Comparison of ENCODE assay signal across 35 cellular contexts in genomic region chr19:58338336-58338735, GRCh38. TPM values are rescaled to one million over a fixed set of nuclear protein-coding genes. Genes with fewer than 3 reads are reported as not detected.
"Had no signal": no experiment of that assay in that cellular context is flagged by ENCODE, and none has a peak within 500 bp of the region (broad histone marks: within the 10 kb centered on the region; RNA-seq: fewer than 3 reads in every experiment).

No MANE protein-coding gene starts in this region.

- H3K9me3 Mint-ChIP-seq: activated naive CD4-positive, alpha-beta T cell treated with anti-CD3 and anti-CD28 coated beads, Interleukin-2, amount 50 U/mL, for 24 hours; activated naive CD8-positive, alpha-beta T cell treated with anti-CD3 and anti-CD28 coated beads for 36 hours; activated naive CD8-positive, alpha-beta T cell treated with anti-CD3 and anti-CD28 coated beads, Interleukin-2, amount 10 ng/mL, durations not matched to agents 7 days and 5 days; activated naive CD8-positive, alpha-beta T cell treated with anti-CD3 and anti-CD28 coated beads, Interleukin-2, amount 50 U/mL, for 24 hours; activated T-cell treated with anti-CD3 and anti-CD28 coated beads, Interleukin-2, amount 50 U/mL, for 24 hours; activated T-cell treated with anti-CD3 and anti-CD28 coated beads, Interleukin-2, amount 50 U/mL, for 4 hours; activated T-cell treated with anti-CD3 and anti-CD28 coated beads, Interleukin-2, amount 50 U/mL, for 72 hours; activated T-helper 17 cell treated with anti-CD3 and anti-CD28 coated beads, Interleukin-2, amount 50 U/mL, for 72 hours; central memory CD8-positive, alpha-beta T cell had no signal

- H3K4me1 Mint-ChIP-seq: activated naive CD4-positive, alpha-beta T cell treated with anti-CD3 and anti-CD28 coated beads, Interleukin-2, amount 10 ng/mL, durations not matched to agents 7 days and 5 days; activated naive CD4-positive, alpha-beta T cell treated with anti-CD3 and anti-CD28 coated beads, Interleukin-2, amount 50 U/mL, for 24 hours; activated T-helper 17 cell treated with anti-CD3 and anti-CD28 coated beads, Interleukin-2, amount 50 U/mL, for 72 hours had no signal

- H3K27ac Mint-ChIP-seq: activated naive CD4-positive, alpha-beta T cell treated with anti-CD3 and anti-CD28 coated beads for 36 hours; activated naive CD4-positive, alpha-beta T cell treated with anti-CD3 and anti-CD28 coated beads, Interleukin-2, amount 10 ng/mL, durations not matched to agents 7 days and 5 days; activated naive CD4-positive, alpha-beta T cell treated with anti-CD3 and anti-CD28 coated beads, Interleukin-2, amount 50 U/mL, for 24 hours; activated naive CD4-positive, alpha-beta T cell treated with anti-CD3 and anti-CD28 coated beads, Interleukin-2, amount 50 U/mL, for 72 hours; activated naive CD8-positive, alpha-beta T cell; activated naive CD8-positive, alpha-beta T cell treated with anti-CD3 and anti-CD28 coated beads for 36 hours; activated naive CD8-positive, alpha-beta T cell treated with anti-CD3 and anti-CD28 coated beads, Interleukin-2, amount 10 ng/mL, durations not matched to agents 7 days and 5 days; activated naive CD8-positive, alpha-beta T cell treated with anti-CD3 and anti-CD28 coated beads, Interleukin-2, amount 50 U/mL, for 24 hours; activated T-cell treated with anti-CD3 and anti-CD28 coated beads, Interleukin-2, amount 50 U/mL, for 24 hours; activated T-cell treated with anti-CD3 and anti-CD28 coated beads, Interleukin-2, amount 50 U/mL, for 72 hours; activated T-helper 1 cell treated with anti-CD3 and anti-CD28 coated beads, Interleukin-12 subunit alpha, Interleukin-12 subunit beta, Interleukin-2, Interleukin-4 antibody, amounts not matched to agents 30 ng/mL and 10 ng/mL and 1 ng/mL, durations not matched to agents 14 hours and 24 hours and 36 hours; activated T-helper 17 cell treated with anti-CD3 and anti-CD28 coated beads, Interleukin-2, amount 50 U/mL, for 72 hours; activated T-helper 2 cell treated with anti-CD3 and anti-CD28 coated beads, Interferon-gamma antibody, Interleukin-2, Interleukin-4, amounts not matched to agents 10 μg/mL and 5 μg/mL and 100 μg/mL, durations not matched to agents 14 hours and 24 hours and 36 hours; brain had no signal

- H3K27me3 Mint-ChIP-seq: activated naive CD4-positive, alpha-beta T cell treated with anti-CD3 and anti-CD28 coated beads, Interleukin-2, amount 10 ng/mL, durations not matched to agents 7 days and 5 days; activated naive CD4-positive, alpha-beta T cell treated with anti-CD3 and anti-CD28 coated beads, Interleukin-2, amount 50 U/mL, for 24 hours; activated naive CD8-positive, alpha-beta T cell; activated naive CD8-positive, alpha-beta T cell treated with anti-CD3 and anti-CD28 coated beads for 36 hours; activated naive CD8-positive, alpha-beta T cell treated with anti-CD3 and anti-CD28 coated beads, Interleukin-2, amount 10 ng/mL, durations not matched to agents 7 days and 5 days; activated naive CD8-positive, alpha-beta T cell treated with anti-CD3 and anti-CD28 coated beads, Interleukin-2, amount 50 U/mL, for 24 hours; activated T-cell treated with anti-CD3 and anti-CD28 coated beads, Interleukin-2, amount 50 U/mL, for 24 hours; activated T-helper 17 cell treated with anti-CD3 and anti-CD28 coated beads, Interleukin-2, amount 50 U/mL, for 72 hours; central memory CD8-positive, alpha-beta T cell had no signal

- H3K4me3 Mint-ChIP-seq: activated naive CD4-positive, alpha-beta T cell treated with anti-CD3 and anti-CD28 coated beads for 36 hours; activated naive CD4-positive, alpha-beta T cell treated with anti-CD3 and anti-CD28 coated beads, Interleukin-2, amount 10 ng/mL, durations not matched to agents 7 days and 5 days; activated naive CD4-positive, alpha-beta T cell treated with anti-CD3 and anti-CD28 coated beads, Interleukin-2, amount 50 U/mL, for 24 hours; activated naive CD8-positive, alpha-beta T cell; activated naive CD8-positive, alpha-beta T cell treated with anti-CD3 and anti-CD28 coated beads for 36 hours; activated naive CD8-positive, alpha-beta T cell treated with anti-CD3 and anti-CD28 coated beads, Interleukin-2, amount 10 ng/mL, durations not matched to agents 7 days and 5 days; activated naive CD8-positive, alpha-beta T cell treated with anti-CD3 and anti-CD28 coated beads, Interleukin-2, amount 50 U/mL, for 24 hours; activated T-cell treated with anti-CD3 and anti-CD28 coated beads, Interleukin-2, amount 50 U/mL, for 24 hours; activated T-cell treated with anti-CD3 and anti-CD28 coated beads, Interleukin-2, amount 50 U/mL, for 4 hours; activated T-cell treated with anti-CD3 and anti-CD28 coated beads, Interleukin-2, amount 50 U/mL, for 72 hours; activated T-helper 1 cell treated with anti-CD3 and anti-CD28 coated beads, Interleukin-12 subunit alpha, Interleukin-12 subunit beta, Interleukin-2, Interleukin-4 antibody, amounts not matched to agents 30 ng/mL and 10 ng/mL and 1 ng/mL, durations not matched to agents 14 hours and 24 hours and 36 hours; activated T-helper 17 cell treated with anti-CD3 and anti-CD28 coated beads, Interleukin-2, amount 50 U/mL, for 72 hours; brain; central memory CD8-positive, alpha-beta T cell had no signal

- DNase-seq: activated effector memory CD4-positive, alpha-beta T cell treated with anti-CD3 and anti-CD28 coated beads, Interleukin-2, amount 50 U/mL, for 16 hours; activated effector memory CD4-positive, alpha-beta T cell treated with Interleukin-2 at 50 U/mL for 16 hours; activated gamma-delta T cell; activated gamma-delta T cell treated with Interleukin-2 at 50 U/mL for 16 hours; activated naive CD4-positive, alpha-beta T cell; activated naive CD4-positive, alpha-beta T cell treated with anti-CD3 and anti-CD28 coated beads for 36 hours; activated naive CD4-positive, alpha-beta T cell treated with anti-CD3 and anti-CD28 coated beads, Interleukin-2, amount 10 ng/mL, durations not matched to agents 7 days and 5 days; activated naive CD4-positive, alpha-beta T cell treated with anti-CD3 and anti-CD28 coated beads, Interleukin-2, amount 50 U/mL, for 16 hours; activated naive CD4-positive, alpha-beta T cell treated with Interleukin-2 at 50 U/mL for 16 hours; activated naive CD8-positive, alpha-beta T cell treated with anti-CD3 and anti-CD28 coated beads for 36 hours; activated naive CD8-positive, alpha-beta T cell treated with anti-CD3 and anti-CD28 coated beads, Interleukin-2, amount 10 ng/mL, durations not matched to agents 7 days and 5 days; activated naive CD8-positive, alpha-beta T cell treated with anti-CD3 and anti-CD28 coated beads, Interleukin-2, amount 50 U/mL, for 24 hours; activated T-cell treated with anti-CD3 and anti-CD28 coated beads, Interleukin-2, amount 50 U/mL, for 1 hour; activated T-cell treated with anti-CD3 and anti-CD28 coated beads, Interleukin-2, amount 50 U/mL, for 24 hours; activated T-cell treated with anti-CD3 and anti-CD28 coated beads, Interleukin-2, amount 50 U/mL, for 4 hours; activated T-cell treated with anti-CD3 and anti-CD28 coated beads, Interleukin-2, amount 50 U/mL, for 48 hours; activated T-cell treated with anti-CD3 and anti-CD28 coated beads, Interleukin-2, amount 50 U/mL, for 72 hours; adrenal gland; amniotic stem cell; amygdala; anterior cingulate cortex; body of pancreas; brain microvascular endothelial cell; caudate nucleus; central memory CD4-positive, alpha-beta T cell; cerebellar nuclear complex had no signal

RNA-seq across cellular contexts. Expression of gene ZNF497, which starts 24.2 kb away (rescaled TPM):
- total RNA-seq: ascending aorta had no signal

RNA-seq across cellular contexts. Expression of gene ZNF837, which starts 42.5 kb away (rescaled TPM):
- total RNA-seq: ascending aorta had no signal
